11 cellular contexts compared by ENCODE assay signal in genomic region chr14:24172871-24173281, GRCh38. TPM values are rescaled to one million over a fixed set of nuclear protein-coding genes. Genes with fewer than 3 reads are reported as not detected.
DNase-seq lines count a peak whose midpoint lies in the region; ATAC-seq and TF ChIP-seq lines count a peak whose summit lies in the region.
"Had no signal": no experiment of that assay in that cellular context is flagged by ENCODE, and none has a peak within 500 bp of the region (broad histone marks: within the 10 kb centered on the region; RNA-seq: fewer than 3 reads in every experiment).

No MANE protein-coding gene starts in this region.

- H4K8ac ChIP-seq in neuronal stem cell (ENCODE audit: low read depth, low read length): no peak overlapping the region

- no peak overlapping the region for H3K27ac ChIP-seq in DND-41 (ENCODE audit: low read length)
- H3K27ac ChIP-seq in HUES48 (ENCODE audit: low read depth, low read length): no peak overlapping the region
- no peak overlapping the region for H3K27ac ChIP-seq in ectodermal cell (ENCODE audit: insufficient read depth, low read depth, low read length, poor library complexity, severe bottlenecking)
- H3K27ac ChIP-seq in neuronal stem cell (replicated peaks; ENCODE audit: low read length): no peak overlapping the region

- no peak overlapping the region for H3K18ac ChIP-seq in neuronal stem cell (ENCODE audit: low read length)

- peak; percentile 23; the same call in 2 of the 3 replicates for ATAC-seq in DND-41 (ENCODE audit: insufficient read depth, low read depth)
- no peak for ATAC-seq in GM19035 (IDR thresholded peaks at IDR 0.05; ENCODE audit: unreplicated experiment)

- H2BK12ac ChIP-seq in neuronal stem cell (ENCODE audit: low read length): no peak overlapping the region

- H4K20me1 ChIP-seq in DND-41 (ENCODE audit: insufficient read depth, low read length): no peaks in the 10 kb centered on the region

- H3K9me3 ChIP-seq in DND-41 (ENCODE audit: insufficient read depth, low read length, severe bottlenecking): no peaks in the 10 kb centered on the region
- no peaks in the 10 kb centered on the region for H3K9me3 ChIP-seq in HUES48 (ENCODE audit: control insufficient read depth, insufficient read depth, low read length)
- no peaks in the 10 kb centered on the region for H3K9me3 ChIP-seq in ectodermal cell (ENCODE audit: control insufficient read depth, low read length)
- no peaks in the 10 kb centered on the region for H3K9me3 ChIP-seq in neuronal stem cell (replicated peaks in 1 of 2; ENCODE audit: control insufficient read depth in 2 of 2, insufficient read depth in 1 of 2, low read depth in 1 of 2, low read length in 2 of 2)
- H3K9me3 ChIP-seq: esophagus muscularis mucosa had no signal

- peaks cover 9% of the 10 kb centered on the region for H3K79me1 ChIP-seq in neuronal stem cell (ENCODE audit: low read depth, low read length)

- H3K36me3 ChIP-seq in DND-41 (ENCODE audit: insufficient read depth, low read length): no peaks in the 10 kb centered on the region
- peaks cover 28% of the 10 kb centered on the region for H3K36me3 ChIP-seq in HUES48 (ENCODE audit: control insufficient read depth, insufficient read depth, low read length)
- H3K36me3 ChIP-seq in ectodermal cell (ENCODE audit: control insufficient read depth, insufficient read depth, low read length): peaks cover 2% of the 10 kb centered on the region
- H3K36me3 ChIP-seq in neuronal stem cell (replicated peaks in 1 of 2; ENCODE audit: control insufficient read depth in 2 of 2, insufficient read depth in 2 of 2, low read length in 2 of 2): peaks cover 7 to 26% of the 10 kb centered on the region in 2 donors

- H2AK5ac ChIP-seq in neuronal stem cell (ENCODE audit: low read depth, low read length): peak overlapping the region; percentile 99

- no peaks in the 10 kb centered on the region for H3K27me3 ChIP-seq in DND-41 (ENCODE audit: insufficient read depth, low read length, poor library complexity)
- no peaks in the 10 kb centered on the region for H3K27me3 ChIP-seq in HUES48 (ENCODE audit: control insufficient read depth, insufficient read depth, low read length)
- no peaks in the 10 kb centered on the region for H3K27me3 ChIP-seq in ectodermal cell (ENCODE audit: control insufficient read depth, insufficient read depth, low read length, poor library complexity, severe bottlenecking)
- no peaks in the 10 kb centered on the region for H3K27me3 ChIP-seq in neuronal stem cell (ENCODE audit: control insufficient read depth in 3 of 3, insufficient read depth in 3 of 3, low read depth in 1 of 3, low read length in 3 of 3)
- H3K27me3 ChIP-seq: esophagus muscularis mucosa had no signal

- peak overlapping the region; percentile 61 for H3K23ac ChIP-seq in neuronal stem cell (ENCODE audit: low read depth, low read length, poor library complexity)

- H3K4me3 ChIP-seq in DND-41 (ENCODE audit: low read depth in 1 of 2, low read length in 2 of 2) (no peak overlapping the region), HUES48 (ENCODE audit: low read depth, low read length) (peak overlapping the region; percentile 78), ectodermal cell (ENCODE audit: insufficient read depth, low read depth, low read length) (peak overlapping the region; percentile 60), neuronal stem cell (ENCODE audit: low read length in 2 of 2) (peak overlapping the region in 1 of 2 donors; percentile 91)

- no peak overlapping the region for H2BK5ac ChIP-seq in neuronal stem cell (ENCODE audit: low read length)

- 91 to 93% methylated on average over 20 of the region's 20 CpGs for WGBS in ectodermal cell, 2 experiments
- WGBS in neuronal stem cell (ENCODE audit: extremely low coverage in 2 of 2, insufficient read length in 2 of 2, insufficient replicate concordance in 1 of 2), 2 donors: no CpG with 5 or more reads among the region's 20 CpGs

- H3K14ac ChIP-seq in neuronal stem cell (ENCODE audit: low read length): peak overlapping the region; percentile 9

- H3K4me2 ChIP-seq in DND-41 (ENCODE audit: insufficient read depth, low read length) (no peak overlapping the region), neuronal stem cell (ENCODE audit: insufficient read depth, low read length, poor library complexity, severe bottlenecking) (peak overlapping the region; percentile 92)

- H2AFZ ChIP-seq in DND-41 (ENCODE audit: low read depth, low read length) (no peak overlapping the region), neuronal stem cell (ENCODE audit: low read length) (no peak overlapping the region)

- H3K9ac ChIP-seq in DND-41 (ENCODE audit: low read depth, low read length) (no peak overlapping the region), HUES48 (ENCODE audit: low read depth, low read length) (no peak overlapping the region), neuronal stem cell (ENCODE audit: low read depth, low read length, poor library complexity) (peak overlapping the region; percentile 64)

- DNase-seq in DND-41: peak; percentile 25
- DNase-seq in neuronal stem cell (ENCODE audit: low spot score): no peak
- DNase-seq in activated CD4-positive, alpha-beta T cell treated with anti-CD3 and anti-CD28 coated beads for 1 hour: no peak
- no peak for DNase-seq in NCI-H510A (lab: John Stamatoyannopoulos, UW)
- DNase-seq: activated naive CD4-positive, alpha-beta T cell treated with anti-CD3 and anti-CD28 coated beads for 36 hours; NCI-H510A treated with DMSO at 0.1 percent for 48 hours; stimulated activated naive CD4-positive, alpha-beta T cell treated with Interleukin-2 at 50 U/mL for 16 hours had no signal

- no peak for TF ChIP-seq CTCF in DND-41 (IDR thresholded peaks at IDR 0.05; ENCODE audit: borderline replicate concordance, extremely low read depth, low read length, poor library complexity, severe bottlenecking)

- no peak overlapping the region for H4K91ac ChIP-seq in neuronal stem cell (ENCODE audit: low read depth, low read length, poor library complexity)

- peak overlapping the region; percentile 65 for H2BK15ac ChIP-seq in neuronal stem cell (ENCODE audit: low read length)

- H3K4me1 ChIP-seq in DND-41 (ENCODE audit: insufficient read depth, low read length): no peaks in the 10 kb centered on the region
- 0 out of 2 replicates have a peak, but pooled peaks cover 6% of the 10 kb centered on the region for H3K4me1 ChIP-seq in HUES48 (ENCODE audit: control insufficient read depth, insufficient read depth, low read length)
- peaks cover 6% of the 10 kb centered on the region for H3K4me1 ChIP-seq in ectodermal cell (ENCODE audit: control insufficient read depth, insufficient read depth, low read length)
- H3K4me1 ChIP-seq in neuronal stem cell (ENCODE audit: control insufficient read depth in 2 of 2, insufficient read depth in 1 of 2, low read depth in 1 of 2, low read length in 2 of 2): peaks cover 0 to 8% of the 10 kb centered on the region in 2 donors

- H2BK120ac ChIP-seq in neuronal stem cell (ENCODE audit: low read depth, low read length): no peak overlapping the region

- no peak overlapping the region for H3K4ac ChIP-seq in neuronal stem cell (ENCODE audit: low read length)

- no peaks in the 10 kb centered on the region for H3K79me2 ChIP-seq in DND-41 (ENCODE audit: insufficient read depth, low read length)

RNA-seq across cellular contexts. Expression of gene REC8, which starts 1.0 kb away (rescaled TPM):
- 112 TPM for polyA plus RNA-seq in ectodermal cell (2013, experiment 1 of 4)
- polyA plus RNA-seq in ectodermal cell (2013, experiment 2 of 4): 126 TPM
- 98.0 TPM for polyA plus RNA-seq in ectodermal cell (2013, experiment 3 of 4)
- 101 TPM for polyA plus RNA-seq in ectodermal cell (2013, experiment 4 of 4)
- 82.2 TPM for polyA plus RNA-seq in neuronal stem cell (2013, experiment 1 of 2)
- polyA plus RNA-seq in neuronal stem cell (2013, experiment 2 of 2): 80.0 TPM

RNA-seq across cellular contexts. Expression of gene IRF9, which starts 11.8 kb away (rescaled TPM):
- polyA plus RNA-seq in ectodermal cell (2013, experiment 1 of 4): 19.8 TPM
- polyA plus RNA-seq in ectodermal cell (2013, experiment 2 of 4): 17.3 TPM
- 14.6 TPM for polyA plus RNA-seq in ectodermal cell (2013, experiment 3 of 4)
- polyA plus RNA-seq in ectodermal cell (2013, experiment 4 of 4): 20.7 TPM
- 8.0 TPM for polyA plus RNA-seq in neuronal stem cell (2013, experiment 1 of 2)
- 7.1 TPM for polyA plus RNA-seq in neuronal stem cell (2013, experiment 2 of 2)

RNA-seq across cellular contexts. Expression of gene IPO4, which starts 15.7 kb away (rescaled TPM):
- 50.2 TPM for polyA plus RNA-seq in ectodermal cell (2013, experiment 1 of 4)
- 45.3 TPM for polyA plus RNA-seq in ectodermal cell (2013, experiment 2 of 4)
- polyA plus RNA-seq in ectodermal cell (2013, experiment 3 of 4): 31.6 TPM
- 36.2 TPM for polyA plus RNA-seq in ectodermal cell (2013, experiment 4 of 4)
- 17.5 TPM for polyA plus RNA-seq in neuronal stem cell (2013, experiment 1 of 2)
- polyA plus RNA-seq in neuronal stem cell (2013, experiment 2 of 2): 17.9 TPM

RNA-seq across cellular contexts. Expression of gene TM9SF1, which starts 22.4 kb away (rescaled TPM):
- 50.6 TPM for polyA plus RNA-seq in ectodermal cell (2013, experiment 1 of 4)
- 48.3 TPM for polyA plus RNA-seq in ectodermal cell (2013, experiment 2 of 4)
- 40.5 TPM for polyA plus RNA-seq in ectodermal cell (2013, experiment 3 of 4)
- 40.0 TPM for polyA plus RNA-seq in ectodermal cell (2013, experiment 4 of 4)
- 20.4 TPM for polyA plus RNA-seq in neuronal stem cell (2013, experiment 1 of 2)
- 19.4 TPM for polyA plus RNA-seq in neuronal stem cell (2013, experiment 2 of 2)

RNA-seq across cellular contexts. Expression of gene RNF31, which starts 25.6 kb away (rescaled TPM):
- 61.6 TPM for polyA plus RNA-seq in ectodermal cell (2013, experiment 1 of 4)
- 73.2 TPM for polyA plus RNA-seq in ectodermal cell (2013, experiment 2 of 4)
- polyA plus RNA-seq in ectodermal cell (2013, experiment 3 of 4): 36.6 TPM
- polyA plus RNA-seq in ectodermal cell (2013, experiment 4 of 4): 54.3 TPM
- 50.4 TPM for polyA plus RNA-seq in neuronal stem cell (2013, experiment 1 of 2)
- 45.1 TPM for polyA plus RNA-seq in neuronal stem cell (2013, experiment 2 of 2)

Comparison
In these comparisons a context has a peak if more than half of its experiments do, and no peak if none do; other contexts are left out.
1. H3K4me3 ChIP-seq: peak in HUES48 (single experiment) and ectodermal cell (single experiment); none in DND-41 (0 of 2).